In the genomic region with DNA sequence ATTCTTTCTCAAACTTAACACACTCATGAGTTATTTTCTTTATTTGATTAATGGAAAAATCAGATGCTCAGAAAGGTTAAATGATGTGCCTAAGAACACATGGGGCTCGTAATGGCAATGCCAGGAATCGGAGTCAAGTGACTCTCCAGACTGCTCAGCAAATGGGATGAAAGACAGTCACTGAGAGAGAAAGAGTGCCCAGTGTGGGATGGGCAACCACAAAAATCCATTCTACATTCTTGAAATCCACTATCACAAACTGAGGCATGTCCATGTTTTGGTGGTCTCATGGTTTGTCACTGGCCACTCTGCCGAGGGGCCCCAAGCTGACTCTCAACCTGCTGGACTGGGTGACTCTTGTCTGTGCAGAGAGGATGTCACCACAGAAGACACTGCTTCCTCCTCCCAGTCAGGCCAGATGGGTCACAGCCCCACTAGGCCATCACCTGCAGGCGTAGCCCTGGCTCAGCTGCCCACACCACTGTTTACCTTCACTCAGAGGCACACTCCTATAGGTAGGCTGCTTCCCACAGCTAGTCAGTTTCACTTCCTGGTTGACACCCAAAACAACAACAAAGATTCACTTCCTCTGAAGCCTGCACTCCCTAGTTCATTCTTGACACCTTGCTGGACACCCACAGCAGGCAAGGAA, we compare ENCODE assay signal across 8 cellular contexts. TPM values are rescaled to one million over a fixed set of nuclear protein-coding genes. Genes with fewer than 3 reads are reported as not detected.
A peak's percentile ranks its signal among the peaks of the same experiment; 100 is the strongest.
DNase-seq lines count a peak whose midpoint lies in the region; ATAC-seq, FAIRE-seq and TF ChIP-seq lines count a peak whose summit lies in the region.

No MANE protein-coding gene starts in this region.

- peak overlapping the region; percentile 51 for H3K4me3 Mint-ChIP-seq in T-helper 1 cell treated with Interleukin-12 subunit alpha and Interleukin-12 subunit beta and Interleukin-4 antibody, amounts not matched to agents 30 μg/mL and 1 μg/mL, for 36 hours

- no peak overlapping the region for H3K4me3 ChIP-seq in mucosa of rectum (ENCODE audit: low read length in 2 of 2)
- H3K4me3 ChIP-seq in smooth muscle cell: no peak overlapping the region

- 71% methylated on average over 4 of the region's 4 CpGs for WGBS in smooth muscle cell (ENCODE audit: low lambda C conversion rate)

- H3K27ac ChIP-seq in mucosa of rectum (ENCODE audit: low read depth in 2 of 2, low read length in 2 of 2): peak overlapping the region; percentile 72 to 76
- no peak overlapping the region for H3K27ac ChIP-seq in smooth muscle cell (ENCODE audit: low read depth)

- peak; percentile 96 for FAIRE-seq in GM12891 (lab: Jason Lieb, UNC)

- H3K79me2 ChIP-seq in smooth muscle cell (ENCODE audit: low read depth): no peaks in the 10 kb centered on the region

- peaks cover under 1 to 10% of the 10 kb centered on the region in 2 donors for H3K36me3 ChIP-seq in mucosa of rectum (ENCODE audit: control insufficient read depth in 2 of 2, insufficient read depth in 2 of 2, low read length in 2 of 2)
- no peaks in the 10 kb centered on the region for H3K36me3 ChIP-seq in smooth muscle cell (ENCODE audit: low read depth)

- H3K9me3 ChIP-seq in mucosa of rectum (ENCODE audit: control insufficient read depth in 2 of 2, low read length in 2 of 2) (no peaks in the 10 kb centered on the region), smooth muscle cell (replicated peaks; ENCODE audit: low read depth) (no peaks in the 10 kb centered on the region)

- H3K27me3 Mint-ChIP-seq in T-helper 1 cell treated with Interleukin-12 subunit alpha and Interleukin-12 subunit beta and Interleukin-4 antibody, amounts not matched to agents 30 μg/mL and 1 μg/mL, for 36 hours (ENCODE audit: low read depth): no peaks in the 10 kb centered on the region

- no peaks in the 10 kb centered on the region for H4K20me1 ChIP-seq in smooth muscle cell (ENCODE audit: low read depth)

- H3K27me3 ChIP-seq in mucosa of rectum (ENCODE audit: control insufficient read depth in 2 of 2, insufficient read depth in 2 of 2, low read length in 2 of 2) (no peaks in the 10 kb centered on the region), smooth muscle cell (ENCODE audit: low read depth) (no peaks in the 10 kb centered on the region)

- peaks cover 35% of the 10 kb centered on the region for H3K4me1 Mint-ChIP-seq in T-helper 1 cell treated with Interleukin-12 subunit alpha and Interleukin-12 subunit beta and Interleukin-4 antibody, amounts not matched to agents 30 μg/mL and 1 μg/mL, for 36 hours (ENCODE audit: low read depth)

- H3K36me3 Mint-ChIP-seq in T-helper 1 cell treated with Interleukin-12 subunit alpha and Interleukin-12 subunit beta and Interleukin-4 antibody, amounts not matched to agents 30 μg/mL and 1 μg/mL, for 36 hours (ENCODE audit: low read depth): peaks cover 15% of the 10 kb centered on the region

- DNase-seq in GM12891 (ENCODE audit: insufficient read length, low spot score): no peak
- DNase-seq in smooth muscle cell (lab: John Stamatoyannopoulos, UW; ENCODE audit: unreplicated experiment): no peak
- DNase-seq in NCI-H1436 (lab: John Stamatoyannopoulos, UW): no peak
- DNase-seq in COLO829 (ENCODE audit: low spot score): no peak

- no peaks in the 10 kb centered on the region for H3K9me3 Mint-ChIP-seq in T-helper 1 cell treated with Interleukin-12 subunit alpha and Interleukin-12 subunit beta and Interleukin-4 antibody, amounts not matched to agents 30 μg/mL and 1 μg/mL, for 36 hours

- no peak overlapping the region for H2AFZ ChIP-seq in smooth muscle cell (ENCODE audit: low read depth)

- peaks cover 5% of the 10 kb centered on the region for H3F3A ChIP-seq in smooth muscle cell (ENCODE audit: low read depth)

- no peak for TF ChIP-seq CTCF in smooth muscle cell (IDR thresholded peaks at IDR 0.05; ENCODE audit: borderline replicate concordance, insufficient read depth, poor library complexity, severe bottlenecking)

- H3K27ac Mint-ChIP-seq in T-helper 1 cell treated with Interleukin-12 subunit alpha and Interleukin-12 subunit beta and Interleukin-4 antibody, amounts not matched to agents 30 μg/mL and 1 μg/mL, for 36 hours: peak overlapping the region; percentile 96

- peak overlapping the region in 1 of 2 donors; percentile 45 for H3K9ac ChIP-seq in mucosa of rectum (ENCODE audit: low read depth in 1 of 2, low read length in 2 of 2)
- H3K9ac ChIP-seq in smooth muscle cell (ENCODE audit: low read depth): no peak overlapping the region

- ATAC-seq in HG02852 (IDR thresholded peaks at IDR 0.05; ENCODE audit: unreplicated experiment) (peak; percentile 60), HG03196 (IDR thresholded peaks at IDR 0.05; ENCODE audit: unreplicated experiment) (no peak)

- no peak for TF ChIP-seq POLR2A in GM12891 (IDR thresholded peaks at IDR 0.05; ENCODE audit: low read depth, low read length)

- H3K4me2 ChIP-seq in smooth muscle cell: no peak overlapping the region

- H3K4me1 ChIP-seq in mucosa of rectum (ENCODE audit: control insufficient read depth in 2 of 2, insufficient read depth in 2 of 2, low read length in 2 of 2): peaks cover 27 to 48% of the 10 kb centered on the region in 2 donors
- peaks cover 6% of the 10 kb centered on the region for H3K4me1 ChIP-seq in smooth muscle cell (ENCODE audit: low read depth)

TF ChIP-seq in GM12891, 5 proteins besides CTCF, POLR2A, EP300 and RAD21:
- TF ChIP-seq SPI1 (IDR thresholded peaks at IDR 0.05; ENCODE audit: low read depth, low read length) (peak; percentile 92), PAX5 (IDR thresholded peaks at IDR 0.05; ENCODE audit: insufficient read depth, low read length, severe bottlenecking) (no peak)
TF ChIP-seq in GM12891: peak in this region for 1.

RNA-seq across cellular contexts. Expression of a gene that starts 21.5 kb away (rescaled TPM):
- 1.7 TPM for polyA plus RNA-seq in GM12891 (2012; ENCODE audit: low read depth, missing spikeins)
- total RNA-seq in smooth muscle cell: 32.4 and 47.8 TPM in 2 replicates
- 84.0 and 95.4 TPM in 2 replicates for polyA plus RNA-seq in smooth muscle cell
